Comparison of ENCODE assay signal across 19 cellular contexts in the genomic region with DNA sequence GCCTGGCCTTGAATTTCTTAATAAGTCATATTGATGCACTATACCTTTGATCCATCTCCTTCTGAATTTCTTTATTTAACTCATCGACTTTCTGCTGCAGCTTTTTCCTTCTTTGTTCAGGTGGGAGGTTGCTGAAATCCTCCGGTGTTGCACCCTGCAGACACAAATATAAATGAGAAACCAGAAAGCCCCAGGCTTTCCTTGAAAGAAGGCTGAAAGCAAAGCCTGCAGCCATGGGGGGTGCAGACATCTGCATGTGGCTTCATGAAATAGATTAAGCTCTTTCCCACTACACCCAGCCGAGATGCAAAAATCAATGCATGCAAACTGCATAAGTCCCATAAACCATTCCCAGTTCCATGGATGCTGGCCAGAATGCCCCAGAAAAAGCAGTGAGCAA.
A peak's percentile ranks its signal among the peaks of the same experiment; 100 is the strongest.
DNase-seq lines count a peak whose midpoint lies in the region; ATAC-seq and TF ChIP-seq lines count a peak whose summit lies in the region.
"Had no signal": no experiment of that assay in that cellular context is flagged by ENCODE, and none has a peak within 500 bp of the region (broad histone marks: within the 10 kb centered on the region; RNA-seq: fewer than 3 reads in every experiment).

No MANE protein-coding gene starts in this region.

- H3K27me3 ChIP-seq in WERI-Rb-1 (ENCODE audit: insufficient read depth, low read depth, severe bottlenecking): no peaks in the 10 kb centered on the region
- H3K27me3 ChIP-seq: BLaER1 treated with 17β-estradiol and CSF1 and Interleukin-3, amounts not matched to agents 10 nM and 100 nM; gastroesophageal sphincter; ovary had no signal

- peaks cover 22 to 61% of the 10 kb centered on the region in 2 donors for H3K36me3 Mint-ChIP-seq in activated T-cell treated with anti-CD3 and anti-CD28 coated beads, Interleukin-2, amount 50 U/mL, for 72 hours (ENCODE audit: insufficient read depth in 2 of 2)
- peaks cover 17% of the 10 kb centered on the region for H3K36me3 Mint-ChIP-seq in chondrocyte (ENCODE audit: low read depth)

- H3K4me3 Mint-ChIP-seq in activated T-cell treated with anti-CD3 and anti-CD28 coated beads, Interleukin-2, amount 50 U/mL, for 72 hours: no peak overlapping the region
- H3K4me3 Mint-ChIP-seq in chondrocyte (ENCODE audit: unreplicated experiment): no peak overlapping the region
- H3K4me3 Mint-ChIP-seq: dendritic cell treated with granulocyte-macrophage colony-stimulating factor and Interleukin-4, amounts not matched to agents 40 ng/mL and 50 ng/mL, for 4 days; memory B cell had no signal

- ATAC-seq in activated T-cell treated with anti-CD3 and anti-CD28 coated beads, Interleukin-2, amount 50 U/mL, for 72 hours (replicated peaks in 1 of 2): no peak
- ATAC-seq in GM18858 (IDR thresholded peaks at IDR 0.05; ENCODE audit: unreplicated experiment): no peak
- no peak for ATAC-seq in HG02981 (IDR thresholded peaks at IDR 0.05; ENCODE audit: unreplicated experiment)
- ATAC-seq in GM21526 (IDR thresholded peaks at IDR 0.05; ENCODE audit: low FRiP score, unreplicated experiment): no peak
- ATAC-seq: gastroesophageal sphincter, right cardiac atrium had no signal

- no peak overlapping the region for H3K27ac ChIP-seq in WERI-Rb-1
- H3K27ac ChIP-seq: BLaER1 treated with 17β-estradiol and CSF1 and Interleukin-3, amounts not matched to agents 10 nM and 100 nM; ovary had no signal

- TF ChIP-seq CTCF in WERI-Rb-1 (IDR thresholded peaks at IDR 0.05; ENCODE audit: low read depth, low read length) (no peak), chondrocyte (IDR thresholded peaks at IDR 0.05) (no peak)

- no peaks in the 10 kb centered on the region for H3K9me3 ChIP-seq in WERI-Rb-1 (ENCODE audit: severe bottlenecking)
- H3K9me3 ChIP-seq: gastroesophageal sphincter, ovary had no signal

- H3K4me3 ChIP-seq in WERI-Rb-1 (ENCODE audit: low read depth, low read length): no peak overlapping the region
- H3K4me3 ChIP-seq: BLaER1 treated with 17β-estradiol and CSF1 and Interleukin-3, amounts not matched to agents 10 nM and 100 nM; gastroesophageal sphincter; ovary had no signal

- peaks cover 9% of the 10 kb centered on the region for H3K36me3 ChIP-seq in WERI-Rb-1
- H3K36me3 ChIP-seq: ovary had no signal

- H3K27ac Mint-ChIP-seq in activated T-cell treated with anti-CD3 and anti-CD28 coated beads, Interleukin-2, amount 50 U/mL, for 72 hours: peak overlapping the region; percentile 94
- H3K27ac Mint-ChIP-seq in chondrocyte (ENCODE audit: unreplicated experiment): peak overlapping the region; percentile 86
- H3K27ac Mint-ChIP-seq: memory B cell had no signal

- no peaks in the 10 kb centered on the region for H3K27me3 Mint-ChIP-seq in activated T-cell treated with anti-CD3 and anti-CD28 coated beads, Interleukin-2, amount 50 U/mL, for 72 hours (ENCODE audit: low read depth)
- H3K27me3 Mint-ChIP-seq in chondrocyte (ENCODE audit: low read depth): no peaks in the 10 kb centered on the region
- H3K27me3 Mint-ChIP-seq: dendritic cell treated with granulocyte-macrophage colony-stimulating factor and Interleukin-4, amounts not matched to agents 40 ng/mL and 50 ng/mL, for 4 days; memory B cell had no signal

- peaks cover 49% of the 10 kb centered on the region for H3K4me1 Mint-ChIP-seq in activated T-cell treated with anti-CD3 and anti-CD28 coated beads, Interleukin-2, amount 50 U/mL, for 72 hours (ENCODE audit: low read depth)
- peaks cover 25% of the 10 kb centered on the region for H3K4me1 Mint-ChIP-seq in chondrocyte (ENCODE audit: low read depth)

- H3K9me3 Mint-ChIP-seq in activated T-cell treated with anti-CD3 and anti-CD28 coated beads, Interleukin-2, amount 50 U/mL, for 72 hours: no peaks in the 10 kb centered on the region
- H3K9me3 Mint-ChIP-seq in chondrocyte (ENCODE audit: low read depth): no peaks in the 10 kb centered on the region
- H3K9me3 Mint-ChIP-seq: dendritic cell treated with granulocyte-macrophage colony-stimulating factor and Interleukin-4, amounts not matched to agents 40 ng/mL and 50 ng/mL, for 4 days; memory B cell had no signal

- DNase-seq in activated T-cell treated with anti-CD3 and anti-CD28 coated beads, Interleukin-2, amount 50 U/mL, for 72 hours: no peak
- no peak for DNase-seq in activated T-cell treated with anti-CD3 and anti-CD28 coated beads, Interleukin-2, amount 50 U/mL, for 1 hour
- DNase-seq in WERI-Rb-1 (peak; percentile 39), chondrocyte (ENCODE audit: low spot score) (no peak), amniotic stem cell (lab: John Stamatoyannopoulos, UW) (no peak)
- DNase-seq: Karpas-422, NCI-H187, NCI-H226, ovary, right cardiac atrium, SHP77, SW 1271 had no signal
